Comparison of ENCODE assay signal across 34 cellular contexts in the genomic region with DNA sequence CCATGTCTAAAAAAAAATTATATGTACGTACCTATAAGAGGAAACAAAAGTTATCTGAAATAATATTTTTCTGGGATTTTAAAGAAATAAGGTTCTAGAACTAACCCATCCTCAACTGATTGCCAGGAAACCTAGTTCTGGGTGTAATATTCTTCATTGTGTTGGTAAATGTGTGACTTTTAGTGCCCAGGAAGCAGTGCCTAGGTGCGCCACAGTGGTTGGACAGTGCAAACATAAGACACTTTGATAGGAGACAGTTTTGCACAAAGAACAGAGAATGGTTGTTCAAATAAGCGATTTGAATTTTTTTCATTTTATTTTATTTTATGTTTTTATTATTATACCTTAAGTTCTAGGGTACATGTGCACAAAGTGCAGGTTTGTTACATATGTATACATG. TPM values are rescaled to one million over a fixed set of nuclear protein-coding genes. Genes with fewer than 3 reads are reported as not detected.
DNase-seq lines count a peak whose midpoint lies in the region; ATAC-seq and TF ChIP-seq lines count a peak whose summit lies in the region.
"Had no signal": no experiment of that assay in that cellular context is flagged by ENCODE, and none has a peak within 500 bp of the region (broad histone marks: within the 10 kb centered on the region; RNA-seq: fewer than 3 reads in every experiment).

No MANE protein-coding gene starts in this region.

- DNase-seq in left colon (no peak), mucosa of descending colon (peak in 1 of 3 donors; percentile 16), gastrocnemius medialis (no peak), epidermal melanocyte (ENCODE audit: insufficient read length, low spot score) (no peak)
- DNase-seq: 8988T; ACHN; AML-193; BE2C; C1 segment of cervical spinal cord; Caco-2; Calu3; CD4-positive, alpha-beta memory T cell; CD4-positive, alpha-beta T cell; CD4-positive, CD25-positive, alpha-beta regulatory T cell; CD8-positive, alpha-beta memory T cell; CD8-positive, alpha-beta T cell; COR-L47; DMS 273 treated with DMSO at 0.1 percent for 48 hours; DMS153; DMS53; DMS79; DMS79 treated with DMSO at 0.1 percent for 48 hours; DND-41; EL had no signal

- peak overlapping the region; percentile 83 to 97 (median 88) for H3K27ac ChIP-seq in gastrocnemius medialis
- H3K27ac ChIP-seq: 22Rv1; A549; BLaER1; BLaER1 treated with 17β-estradiol and CSF1 and Interleukin-3, amounts not matched to agents 10 nM and 100 nM; C4-2B had no signal

- TF ChIP-seq CTCF in mucosa of descending colon (IDR thresholded peaks at IDR 0.05) (no peak), gastrocnemius medialis (IDR thresholded peaks at IDR 0.05 in 4 of 5, conservative IDR thresholded peaks at IDR 0.05 in 1 of 5) (no peak)

- no peaks in the 10 kb centered on the region for H3K9me3 ChIP-seq in mucosa of descending colon
- H3K9me3 ChIP-seq in gastrocnemius medialis = no peaks in the 10 kb centered on the region
- H3K9me3 ChIP-seq: A549, BE2C, Caco-2 had no signal

- peak; percentile 87 for ATAC-seq in left colon
- peak; percentile 65 for ATAC-seq in mucosa of descending colon
- no peak for ATAC-seq in gastrocnemius medialis
- ATAC-seq in GM18511 (IDR thresholded peaks at IDR 0.05; ENCODE audit: unreplicated experiment) = no peak
- no peak for ATAC-seq in HG03025 (IDR thresholded peaks at IDR 0.05; ENCODE audit: low FRiP score, unreplicated experiment)
- ATAC-seq: A549; CD8-positive, alpha-beta T cell had no signal

- no peak for TF ChIP-seq POLR2A in gastrocnemius medialis (IDR thresholded peaks at IDR 0.05)

- H3K4me1 ChIP-seq in mucosa of descending colon (ENCODE audit: low read depth) (no peaks in the 10 kb centered on the region), gastrocnemius medialis (peaks cover 38 to 46% of the 10 kb centered on the region in 2 donors)
- H3K4me1 ChIP-seq: A549, BE2C, Caco-2 had no signal

- no peaks in the 10 kb centered on the region for H3K36me3 ChIP-seq in mucosa of descending colon (ENCODE audit: low read depth)
- no peaks in the 10 kb centered on the region for H3K36me3 ChIP-seq in gastrocnemius medialis
- H3K36me3 ChIP-seq: BE2C had no signal

- in situ Hi-C loops in gastrocnemius medialis (cut with MboI; ENCODE audit: low sequenced_read_pairs in 4 of 4) = no loop called here

- intact Hi-C loops in left colon (cut with DNase I, micrococcal nuclease) (no loop called here), mucosa of descending colon (cut with DNase I, micrococcal nuclease) (no loop called here), gastrocnemius medialis (cut with DNase I; ENCODE audit: low total_unique reads) (no loop called here)

- H3K4me3 ChIP-seq in mucosa of descending colon (no peak overlapping the region), gastrocnemius medialis (no peak overlapping the region)
- H3K4me3 ChIP-seq: A549; BLaER1; BLaER1 treated with 17β-estradiol and CSF1 and Interleukin-3, amounts not matched to agents 10 nM and 100 nM had no signal

- H3K27me3 ChIP-seq in gastrocnemius medialis = no peaks in the 10 kb centered on the region
- H3K27me3 ChIP-seq: BLaER1; BLaER1 treated with 17β-estradiol and CSF1 and Interleukin-3, amounts not matched to agents 10 nM and 100 nM had no signal

RNA-seq across cellular contexts. Expression of gene PTTG2, which starts 22.0 kb away (rescaled TPM):
- total RNA-seq in left colon (under 1 TPM; 0.46 to 0.67 TPM), mucosa of descending colon (1 to 10 TPM in 1 of 3 donors, under 1 TPM in 1, not detected in 1; 0.77 to 2.5 TPM), gastrocnemius medialis (1 to 10 TPM in 1 of 4 donors, not detected in 3; 2.1 TPM)
- total RNA-seq: A172, A673, Caco-2, Calu3, Daoy had no signal

RNA-seq across cellular contexts. Expression of gene TBC1D1, which starts 47.3 kb away (rescaled TPM):
- total RNA-seq in left colon = 10 to 100 TPM; 51.5 to 96.3 TPM
- total RNA-seq in mucosa of descending colon = 100 to 1,000 TPM in 1 of 3 donors, 10 to 100 TPM in 2; 50.2 to 249 (median 71.6) TPM
- 100 to 1,000 TPM; 111 to 176 (median 142) TPM for total RNA-seq in gastrocnemius medialis

Comparison
In these comparisons a context has a peak if more than half of its experiments do, and no peak if none do; other contexts are left out.
1. ATAC-seq: peak in left colon (single experiment) and mucosa of descending colon (single experiment); none in gastrocnemius medialis (0 of 2), GM18511 (single experiment) and HG03025 (single experiment).